In the genomic region with DNA sequence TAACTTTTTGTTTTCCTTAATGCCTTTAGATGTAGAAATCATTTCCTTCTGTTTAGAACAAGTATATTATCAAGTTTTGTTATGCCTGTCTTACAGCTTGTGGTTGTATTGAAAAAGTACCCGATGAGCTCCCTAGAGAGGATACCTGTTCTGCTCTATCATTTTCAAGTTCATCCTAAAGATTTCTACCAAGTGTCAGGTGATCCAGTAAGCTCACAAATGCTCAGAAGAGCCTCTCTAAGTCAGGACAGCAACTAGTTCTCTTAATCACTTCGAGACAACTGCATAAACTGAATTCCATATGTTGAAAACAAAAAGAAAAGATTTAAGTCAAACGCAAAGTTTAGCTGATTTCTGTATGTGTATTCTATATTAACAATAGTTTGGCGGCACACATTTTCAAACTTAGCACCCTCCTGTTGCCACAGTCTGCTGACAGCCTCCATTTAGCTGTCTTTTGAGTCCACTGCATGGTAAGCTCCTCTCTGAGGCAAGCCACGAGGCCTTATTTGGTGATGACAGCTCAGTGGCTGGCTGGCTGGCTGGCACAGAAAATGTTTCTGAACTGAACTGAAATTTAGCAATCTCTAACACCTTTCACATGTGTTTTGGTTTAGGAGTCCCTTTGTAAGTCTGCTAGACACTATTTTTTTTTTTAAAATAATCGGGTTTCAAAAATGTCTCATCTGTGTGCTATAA, we compare ENCODE assay signal across 10 cellular contexts. TPM values are rescaled to one million over a fixed set of nuclear protein-coding genes. Genes with fewer than 3 reads are reported as not detected.
DNase-seq lines count a peak whose midpoint lies in the region; ATAC-seq and TF ChIP-seq lines count a peak whose summit lies in the region.
"Had no signal": no experiment of that assay in that cellular context is flagged by ENCODE, and none has a peak within 500 bp of the region (broad histone marks: within the 10 kb centered on the region; RNA-seq: fewer than 3 reads in every experiment).

No MANE protein-coding gene starts in this region.

- ATAC-seq in IMR-90 (ENCODE audit: low read depth) (peak; percentile 72), lower lobe of right lung (peak; percentile 21 to 28), HG03280 (IDR thresholded peaks at IDR 0.05; ENCODE audit: unreplicated experiment) (no peak), GM19035 (IDR thresholded peaks at IDR 0.05; ENCODE audit: unreplicated experiment) (no peak)

- in situ Hi-C loops in IMR-90 (cut with MboI; ENCODE audit: low sequenced_read_pairs): no loop called here

- H3K4me1 ChIP-seq in IMR-90 (ENCODE audit: control insufficient read depth, insufficient read depth, low read length): peaks cover 8% of the 10 kb centered on the region
- no peaks in the 10 kb centered on the region for H3K4me1 ChIP-seq in colonic mucosa
- peaks cover 11% of the 10 kb centered on the region for H3K4me1 ChIP-seq in lower lobe of right lung
- peaks cover 16% of the 10 kb centered on the region; the same call in 1 of the 2 replicates for H3K4me1 ChIP-seq in Caco-2

- peaks cover 9% of the 10 kb centered on the region for H3K4me1 Mint-ChIP-seq in Caco-2 (ENCODE audit: low read depth, unreplicated experiment)

- no TSS peak for BruUV-seq in IMR-90 (replicated peaks; lab: Mats Ljungman, UMichigan)
- BruUV-seq in Caco-2 (replicated peaks; lab: Mats Ljungman, UMichigan): no TSS peak

- H3K27me3 ChIP-seq in IMR-90 (ENCODE audit: control insufficient read depth, insufficient read depth, low read length): no peaks in the 10 kb centered on the region
- H3K27me3 ChIP-seq in colonic mucosa: no peaks in the 10 kb centered on the region
- H3K27me3 ChIP-seq in lower lobe of right lung (ENCODE audit: low read depth): no peaks in the 10 kb centered on the region
- no peaks in the 10 kb centered on the region for H3K27me3 ChIP-seq in Caco-2 (replicated peaks; ENCODE audit: control insufficient read depth, insufficient read depth, low read length)

- no peak for TF ChIP-seq POLR2A in IMR-90 (IDR thresholded peaks at IDR 0.05; ENCODE audit: low read depth, low read length)

- H3K14ac ChIP-seq in IMR-90 (replicated peaks; ENCODE audit: low read depth, low read length): peak overlapping the region; percentile 61

- H4K91ac ChIP-seq in IMR-90 (ENCODE audit: insufficient read depth, low read depth, low read length): peak overlapping the region; percentile 39; the same call in 1 of the 2 replicates

- TF ChIP-seq RAD21 in IMR-90 (IDR thresholded peaks at IDR 0.05; ENCODE audit: low read length): no peak

- no peaks in the 10 kb centered on the region for H3K27me3 Mint-ChIP-seq in Caco-2 (ENCODE audit: insufficient read depth, unreplicated experiment)

- H4K20me1 ChIP-seq in IMR-90 (ENCODE audit: insufficient read depth, low read length): no peaks in the 10 kb centered on the region

- H3K4me2 ChIP-seq in IMR-90 (ENCODE audit: low read depth, low read length): peak overlapping the region; percentile 15; the same call in 1 of the 2 replicates

- CTCF ChIA-PET in IMR-90 (lab: Yijun Ruan, JAX): interaction anchor here (1.2 kb wide), 1 partner anchor 58 kb away, joined by 7 read pairs; no protein-coding TSS in a partner anchor
- CTCF ChIA-PET in Caco-2 (lab: Charles Lee): no interaction called here

- H3K9me1 ChIP-seq in IMR-90 (ENCODE audit: insufficient read depth, low read length): no peaks in the 10 kb centered on the region; the same call in 1 of the 2 replicates

- H2AFZ ChIP-seq in IMR-90 (replicated peaks; ENCODE audit: low read length, poor library complexity): peak overlapping the region; percentile 19

- H3K4me3 ChIP-seq in IMR-90 (ENCODE audit: insufficient read depth, low read depth, low read length): no peak overlapping the region
- no peak overlapping the region for H3K4me3 ChIP-seq in colonic mucosa
- no peak overlapping the region for H3K4me3 ChIP-seq in lower lobe of right lung
- no peak overlapping the region for H3K4me3 ChIP-seq in Caco-2 (ENCODE audit: low read depth, low read length)

- peaks cover 12 to 25% of the 10 kb centered on the region in 2 experiments for H3K79me1 ChIP-seq in IMR-90 (ENCODE audit: low read depth in 1 of 2, low read length in 2 of 2)

- H3K27ac Mint-ChIP-seq in Caco-2 (ENCODE audit: unreplicated experiment): no peak overlapping the region

- no CpG with 5 or more reads among the region's 6 CpGs for WGBS in IMR-90 (ENCODE audit: extremely low coverage in 2 of 2, insufficient read length in 1 of 2), 2 experiments

- peak overlapping the region; percentile 71 for H2BK5ac ChIP-seq in IMR-90 (ENCODE audit: low read depth, low read length, poor library complexity, severe bottlenecking)

- no peaks in the 10 kb centered on the region for H3K9me3 ChIP-seq in IMR-90 (ENCODE audit: control insufficient read depth, insufficient read depth, low read length)
- H3K9me3 ChIP-seq in colonic mucosa: no peaks in the 10 kb centered on the region
- no peaks in the 10 kb centered on the region for H3K9me3 ChIP-seq in lower lobe of right lung
- H3K9me3 ChIP-seq in Caco-2: no peaks in the 10 kb centered on the region

- peak overlapping the region; percentile 83 for H2BK20ac ChIP-seq in IMR-90 (ENCODE audit: low read depth, low read length)

- TF ChIP-seq CTCF in IMR-90 (conservative IDR thresholded peaks at IDR 0.05; ENCODE audit: low read depth, low read length) (no peak), colonic mucosa (IDR thresholded peaks at IDR 0.05) (no peak), lower lobe of right lung (IDR thresholded peaks at IDR 0.05) (no peak), Caco-2 (IDR thresholded peaks at IDR 0.05; ENCODE audit: insufficient read depth in 1 of 2, low read depth in 1 of 2, low read length in 1 of 2, severe bottlenecking in 1 of 2, unreplicated experiment in 1 of 2) (no peak)

- no peak overlapping the region for H3K4me3 Mint-ChIP-seq in Caco-2 (ENCODE audit: unreplicated experiment)

- DNase-seq in IMR-90 (peak; percentile 48), colonic mucosa (no peak), lower lobe of right lung (peak; percentile 26), ureter (ENCODE audit: low spot score) (peak; percentile 49), Caco-2 (no peak), NCI-H2196 treated with DMSO at 0.1 percent for 48 hours (lab: John Stamatoyannopoulos, UW; ENCODE audit: unreplicated experiment) (no peak)
- DNase-seq: NK-92 treated with Interleukin-12 subunit alpha and Interleukin-12 subunit beta, amount 100 ng/mL, for 24 hours had no signal

- H3K9me3 Mint-ChIP-seq in Caco-2 (ENCODE audit: unreplicated experiment): peaks cover 11% of the 10 kb centered on the region

- no peaks in the 10 kb centered on the region for H3K36me3 Mint-ChIP-seq in Caco-2 (ENCODE audit: insufficient read depth, unreplicated experiment)

- peak overlapping the region; percentile 69 for H2BK120ac ChIP-seq in IMR-90 (ENCODE audit: low read depth, low read length)

- H4K5ac ChIP-seq in IMR-90 (ENCODE audit: low read depth, low read length): peak overlapping the region; percentile 3; the same call in 1 of the 2 replicates

- intact Hi-C loops in IMR-90 (cut with micrococcal nuclease) (loop anchor here (2.0 kb wide), 1 partner anchor 23 kb away; no protein-coding TSS in a partner anchor), colonic mucosa (cut with DNase I) (no loop called here), lower lobe of right lung (cut with DNase I) (no loop called here), Caco-2 (cut with micrococcal nuclease; ENCODE audit: unreplicated experiment) (no loop called here)

- H3K27ac ChIP-seq in IMR-90 (ENCODE audit: insufficient read depth, low read length): no peak overlapping the region
- peak overlapping the region; percentile 30 for H3K27ac ChIP-seq in colonic mucosa
- no peak overlapping the region for H3K27ac ChIP-seq in lower lobe of right lung
- H3K27ac ChIP-seq: VCaP had no signal

- H4K8ac ChIP-seq in IMR-90 (ENCODE audit: low read depth in 2 of 2, low read length in 2 of 2): peak overlapping the region in 1 of 2 experiments; percentile 44; a peak in 2 of 4 replicates

- H3K23ac ChIP-seq in IMR-90 (ENCODE audit: low read depth, low read length): peak overlapping the region; percentile 54; the same call in 1 of the 2 replicates

- POLR2A ChIA-PET in IMR-90 (lab: Charles Lee; ENCODE audit: unreplicated experiment) (interaction anchor here (0.5 kb wide), 1 partner anchor 1069 kb away, joined by 5 read pairs; no protein-coding TSS in a partner anchor), Caco-2 (lab: Charles Lee) (no interaction called here)

- no peak overlapping the region for H2AK9ac ChIP-seq in IMR-90 (replicated peaks; ENCODE audit: low read depth, low read length, poor library complexity)

- H3K4ac ChIP-seq in IMR-90 (ENCODE audit: low read depth, low read length): peak overlapping the region; percentile 70; the same call in 1 of the 2 replicates

- H2AK5ac ChIP-seq in IMR-90 (ENCODE audit: low read depth, low read length): no peak overlapping the region

- no peaks in the 10 kb centered on the region for H3K36me3 ChIP-seq in IMR-90 (ENCODE audit: control insufficient read depth, insufficient read depth, low read length)
- no peaks in the 10 kb centered on the region for H3K36me3 ChIP-seq in colonic mucosa
- no peaks in the 10 kb centered on the region for H3K36me3 ChIP-seq in lower lobe of right lung
- no peaks in the 10 kb centered on the region for H3K36me3 ChIP-seq in Caco-2 (ENCODE audit: control insufficient read depth, insufficient read depth, low read length)

- H3K18ac ChIP-seq in IMR-90 (ENCODE audit: low read depth, low read length): peak overlapping the region; percentile 47

- H3K9ac ChIP-seq in IMR-90 (ENCODE audit: low read depth, low read length) (no peak overlapping the region), colonic mucosa (ENCODE audit: low read depth in 2 of 2, low read length in 2 of 2) (no peak overlapping the region)

- H3K56ac ChIP-seq in IMR-90 (ENCODE audit: extremely low read depth, insufficient read depth, low read length): no peak overlapping the region

- H2BK15ac ChIP-seq in IMR-90 (ENCODE audit: low read depth, low read length): peak overlapping the region; percentile 63; the same call in 1 of the 3 replicates

- dilution Hi-C loops in IMR-90 (cut with HindIII; ENCODE audit: low sequenced_read_pairs, unreplicated experiment): no loop called here

TF ChIP-seq in IMR-90, 13 proteins besides CTCF, POLR2A, EP300 and RAD21:
- TF ChIP-seq CEBPB (IDR thresholded peaks at IDR 0.05; ENCODE audit: low read depth, low read length): peak; percentile 1; the same call in 1 of the 2 replicates
- peak; percentile 81; the same call in 1 of the 2 replicates for TF ChIP-seq MXI1 (IDR thresholded peaks at IDR 0.05; ENCODE audit: borderline replicate concordance, low read depth, low read length)
- no peak for TF ChIP-seq NFE2L2 (IDR thresholded peaks at IDR 0.05; ENCODE audit: low read depth, low read length)
TF ChIP-seq in IMR-90: peak in this region for 2.

RNA-seq across cellular contexts. Expression of a gene that starts 59.4 kb away (rescaled TPM):
- total RNA-seq in IMR-90 (2012; rRNA removed) (97.1 and 116 TPM in 2 replicates), colonic mucosa (100 to 1,000 TPM in 1 of 2 donors, 10 to 100 TPM in 1; 41.9 to 103 TPM), lower lobe of right lung (34.8 TPM), ureter (111 TPM), Caco-2 (2022) (25.8 and 32.1 TPM in 2 replicates)
- 19.3 and 21.2 TPM in 2 replicates for polyA plus RNA-seq in IMR-90 (2012; rRNA removed)
- 9.7 and 16.1 TPM in 2 replicates for polyA plus RNA-seq in IMR-90 (2012; cell fraction: cytosol; rRNA removed)
- polyA plus RNA-seq in IMR-90 (2012; cell fraction: nucleus; rRNA removed; ENCODE audit: low replicate concordance): 8.7 and 33.3 TPM in 2 replicates

Comparison
In these comparisons a context has a peak if more than half of its experiments do, and no peak if none do; other contexts are left out.
1. ATAC-seq: peak in IMR-90 (single experiment) and lower lobe of right lung (2 of 2); none in HG03280 (single experiment) and GM19035 (single experiment).
2. DNase-seq: peak in IMR-90 (single experiment), lower lobe of right lung (single experiment) and ureter (single experiment); none in colonic mucosa (single experiment), Caco-2 (0 of 2) and NCI-H2196 treated with DMSO at 0.1 percent for 48 hours (single experiment).